Comparison of ENCODE assay signal across 17 cellular contexts in the genomic region with DNA sequence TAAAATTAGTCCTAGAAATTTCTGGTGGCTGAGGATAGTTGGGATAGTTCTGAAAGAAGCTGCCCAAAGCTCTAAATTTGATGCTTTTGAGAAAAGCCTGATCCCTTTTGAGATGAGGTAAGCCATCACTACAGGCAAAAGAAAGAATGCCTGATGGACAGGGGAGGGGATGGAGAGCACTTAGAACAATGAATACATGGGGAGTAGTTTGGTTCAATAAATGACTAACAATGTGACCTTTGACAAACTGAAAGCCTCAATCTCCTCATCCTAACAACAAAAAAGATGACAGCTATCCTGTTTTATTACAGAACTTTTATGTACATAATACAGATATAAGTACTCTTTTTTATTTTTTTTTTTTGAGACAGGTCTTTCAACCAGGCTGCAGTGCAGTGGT. TPM values are rescaled to one million over a fixed set of nuclear protein-coding genes. Genes with fewer than 3 reads are reported as not detected.
DNase-seq lines count a peak whose midpoint lies in the region; ATAC-seq and TF ChIP-seq lines count a peak whose summit lies in the region.
"Had no signal": no experiment of that assay in that cellular context is flagged by ENCODE, and none has a peak within 500 bp of the region (broad histone marks: within the 10 kb centered on the region; RNA-seq: fewer than 3 reads in every experiment).

No MANE protein-coding gene starts in this region.

- H3K4me3 Mint-ChIP-seq in activated CD4-positive, alpha-beta T cell treated with anti-CD3 and anti-CD28 coated beads for 36 hours = no peak overlapping the region
- no peak overlapping the region for H3K4me3 Mint-ChIP-seq in activated naive CD8-positive, alpha-beta T cell treated with anti-CD3 and anti-CD28 coated beads, Interleukin-2, amount 50 U/mL, for 24 hours
- H3K4me3 Mint-ChIP-seq in neural crest cell = no peak overlapping the region
- no peak overlapping the region for H3K4me3 Mint-ChIP-seq in stimulated activated naive CD8-positive, alpha-beta T cell treated with anti-CD3 and anti-CD28 coated beads, Interleukin-15, Interleukin-2, amounts not matched to agents 100 ng/mL and 50 ng/mL, for 24 hours
- H3K4me3 Mint-ChIP-seq in WTC11 = no peak overlapping the region
- H3K4me3 Mint-ChIP-seq: CD8-positive, alpha-beta memory T cell had no signal

- CTCF ChIA-PET in activated CD4-positive, alpha-beta T cell treated with anti-CD3 and anti-CD28 coated beads for 36 hours (lab: Charles Lee) = interaction anchor here (0.6 to 1.2 kb wide), 2 partner anchors 19 to 339 kb away, joined by 3 read pairs; no protein-coding TSS in a partner anchor
- CTCF ChIA-PET in WTC11 (lab: Charles Lee) = interaction anchor here (0.7 kb wide), 1 partner anchor 148 kb away, joined by 3 read pairs; no protein-coding TSS in a partner anchor

- intact Hi-C loops in activated CD4-positive, alpha-beta T cell treated with anti-CD3 and anti-CD28 coated beads for 36 hours (cut with DNase I, micrococcal nuclease) = no loop called here
- intact Hi-C loops in left cardiac atrium (cut with DNase I) = no loop called here

- DNase-seq in activated CD4-positive, alpha-beta T cell treated with anti-CD3 and anti-CD28 coated beads for 36 hours = no peak
- no peak for DNase-seq in activated CD4-positive, alpha-beta T cell treated with anti-CD3 and anti-CD28 coated beads for 48 hours
- DNase-seq in activated naive CD8-positive, alpha-beta T cell treated with anti-CD3 and anti-CD28 coated beads, Interleukin-2, amount 50 U/mL, for 24 hours = no peak
- no peak for DNase-seq in neural crest cell (ENCODE audit: low read depth, low spot score)
- DNase-seq in left cardiac atrium = no peak
- DNase-seq in WTC11 (ENCODE audit: low spot score) = no peak
- DNase-seq: 8988T; CD8-positive, alpha-beta memory T cell; DND-41; KBM-7; MV-4-11; NCI-H1436; NCI-H2081 treated with DMSO at 0.1 percent for 48 hours; NCI-H510A treated with DMSO at 0.1 percent for 48 hours had no signal

- H3K27me3 Mint-ChIP-seq in activated CD4-positive, alpha-beta T cell treated with anti-CD3 and anti-CD28 coated beads for 36 hours = no peaks in the 10 kb centered on the region
- H3K27me3 Mint-ChIP-seq in activated naive CD8-positive, alpha-beta T cell treated with anti-CD3 and anti-CD28 coated beads, Interleukin-2, amount 50 U/mL, for 24 hours = no peaks in the 10 kb centered on the region
- H3K27me3 Mint-ChIP-seq in neural crest cell (ENCODE audit: low read depth) = no peaks in the 10 kb centered on the region
- H3K27me3 Mint-ChIP-seq in stimulated activated naive CD8-positive, alpha-beta T cell treated with anti-CD3 and anti-CD28 coated beads, Interleukin-15, Interleukin-2, amounts not matched to agents 100 ng/mL and 50 ng/mL, for 24 hours = no peaks in the 10 kb centered on the region
- H3K27me3 Mint-ChIP-seq in WTC11 (ENCODE audit: low read depth) = no peaks in the 10 kb centered on the region
- H3K27me3 Mint-ChIP-seq: CD8-positive, alpha-beta memory T cell had no signal

- H3K4me1 Mint-ChIP-seq in activated CD4-positive, alpha-beta T cell treated with anti-CD3 and anti-CD28 coated beads for 36 hours = peaks cover 18% of the 10 kb centered on the region
- peaks cover 21% of the 10 kb centered on the region for H3K4me1 Mint-ChIP-seq in activated naive CD8-positive, alpha-beta T cell treated with anti-CD3 and anti-CD28 coated beads, Interleukin-2, amount 50 U/mL, for 24 hours
- H3K4me1 Mint-ChIP-seq in neural crest cell (peaks cover 12% of the 10 kb centered on the region), WTC11 (no peaks in the 10 kb centered on the region)
- peaks cover 21% of the 10 kb centered on the region for H3K4me1 Mint-ChIP-seq in stimulated activated naive CD8-positive, alpha-beta T cell treated with anti-CD3 and anti-CD28 coated beads, Interleukin-15, Interleukin-2, amounts not matched to agents 100 ng/mL and 50 ng/mL, for 24 hours (ENCODE audit: low read depth)
- H3K4me1 Mint-ChIP-seq: CD8-positive, alpha-beta memory T cell had no signal

- POLR2A ChIA-PET in activated CD4-positive, alpha-beta T cell treated with anti-CD3 and anti-CD28 coated beads for 36 hours (lab: Charles Lee) = interaction anchor here (0.5 kb wide), 1 partner anchor 518 kb away, joined by 4 read pairs; no protein-coding TSS in a partner anchor
- POLR2A ChIA-PET in WTC11 (lab: Charles Lee) = no interaction called here

- peaks cover 48% of the 10 kb centered on the region for H3K36me3 Mint-ChIP-seq in activated CD4-positive, alpha-beta T cell treated with anti-CD3 and anti-CD28 coated beads for 36 hours (ENCODE audit: low read depth)
- peaks cover 54% of the 10 kb centered on the region for H3K36me3 Mint-ChIP-seq in activated naive CD8-positive, alpha-beta T cell treated with anti-CD3 and anti-CD28 coated beads, Interleukin-2, amount 50 U/mL, for 24 hours (ENCODE audit: low read depth)
- H3K36me3 Mint-ChIP-seq in neural crest cell (ENCODE audit: low read depth) (peaks cover 25% of the 10 kb centered on the region), WTC11 (peaks cover 67% of the 10 kb centered on the region)
- peaks cover 72% of the 10 kb centered on the region for H3K36me3 Mint-ChIP-seq in stimulated activated naive CD8-positive, alpha-beta T cell treated with anti-CD3 and anti-CD28 coated beads, Interleukin-15, Interleukin-2, amounts not matched to agents 100 ng/mL and 50 ng/mL, for 24 hours (ENCODE audit: low read depth)

- ATAC-seq in activated CD4-positive, alpha-beta T cell treated with anti-CD3 and anti-CD28 coated beads for 36 hours = peak; percentile 64
- ATAC-seq in activated naive CD8-positive, alpha-beta T cell treated with anti-CD3 and anti-CD28 coated beads, Interleukin-2, amount 50 U/mL, for 24 hours = peak; percentile 55
- no peak for ATAC-seq in left cardiac atrium
- no peak for ATAC-seq in GM18517 (IDR thresholded peaks at IDR 0.05; ENCODE audit: unreplicated experiment)
- ATAC-seq in WTC11 = no peak
- ATAC-seq: Panc1 had no signal

- H3K9me3 Mint-ChIP-seq in activated CD4-positive, alpha-beta T cell treated with anti-CD3 and anti-CD28 coated beads for 36 hours (ENCODE audit: low read depth) = no peaks in the 10 kb centered on the region
- no peaks in the 10 kb centered on the region for H3K9me3 Mint-ChIP-seq in activated naive CD8-positive, alpha-beta T cell treated with anti-CD3 and anti-CD28 coated beads, Interleukin-2, amount 50 U/mL, for 24 hours
- H3K9me3 Mint-ChIP-seq in neural crest cell (no peaks in the 10 kb centered on the region), WTC11 (no peaks in the 10 kb centered on the region)
- H3K9me3 Mint-ChIP-seq in stimulated activated naive CD8-positive, alpha-beta T cell treated with anti-CD3 and anti-CD28 coated beads, Interleukin-15, Interleukin-2, amounts not matched to agents 100 ng/mL and 50 ng/mL, for 24 hours = no peaks in the 10 kb centered on the region
- H3K9me3 Mint-ChIP-seq: CD8-positive, alpha-beta memory T cell had no signal

- H3K27ac Mint-ChIP-seq in activated CD4-positive, alpha-beta T cell treated with anti-CD3 and anti-CD28 coated beads for 36 hours = peak overlapping the region; percentile 72
- H3K27ac Mint-ChIP-seq in activated naive CD8-positive, alpha-beta T cell treated with anti-CD3 and anti-CD28 coated beads, Interleukin-2, amount 50 U/mL, for 24 hours = peak overlapping the region; percentile 70
- H3K27ac Mint-ChIP-seq in neural crest cell (ENCODE audit: unreplicated experiment) (peak overlapping the region; percentile 62), WTC11 (no peak overlapping the region)
- peak overlapping the region; percentile 74 for H3K27ac Mint-ChIP-seq in stimulated activated naive CD8-positive, alpha-beta T cell treated with anti-CD3 and anti-CD28 coated beads, Interleukin-15, Interleukin-2, amounts not matched to agents 100 ng/mL and 50 ng/mL, for 24 hours

- TF ChIP-seq CTCF in neural crest cell (conservative IDR thresholded peaks at IDR 0.05) = no peak
- no peak for TF ChIP-seq CTCF in WTC11 (IDR thresholded peaks at IDR 0.05)

TF ChIP-seq in WTC11, 78 proteins besides CTCF, POLR2A, EP300 and RAD21 (continues in another document):
- no peak for TF ChIP-seq TP53 (CRISPR knock-in tag; IDR thresholded peaks at IDR 0.05)
- TF ChIP-seq, protein P1, sequence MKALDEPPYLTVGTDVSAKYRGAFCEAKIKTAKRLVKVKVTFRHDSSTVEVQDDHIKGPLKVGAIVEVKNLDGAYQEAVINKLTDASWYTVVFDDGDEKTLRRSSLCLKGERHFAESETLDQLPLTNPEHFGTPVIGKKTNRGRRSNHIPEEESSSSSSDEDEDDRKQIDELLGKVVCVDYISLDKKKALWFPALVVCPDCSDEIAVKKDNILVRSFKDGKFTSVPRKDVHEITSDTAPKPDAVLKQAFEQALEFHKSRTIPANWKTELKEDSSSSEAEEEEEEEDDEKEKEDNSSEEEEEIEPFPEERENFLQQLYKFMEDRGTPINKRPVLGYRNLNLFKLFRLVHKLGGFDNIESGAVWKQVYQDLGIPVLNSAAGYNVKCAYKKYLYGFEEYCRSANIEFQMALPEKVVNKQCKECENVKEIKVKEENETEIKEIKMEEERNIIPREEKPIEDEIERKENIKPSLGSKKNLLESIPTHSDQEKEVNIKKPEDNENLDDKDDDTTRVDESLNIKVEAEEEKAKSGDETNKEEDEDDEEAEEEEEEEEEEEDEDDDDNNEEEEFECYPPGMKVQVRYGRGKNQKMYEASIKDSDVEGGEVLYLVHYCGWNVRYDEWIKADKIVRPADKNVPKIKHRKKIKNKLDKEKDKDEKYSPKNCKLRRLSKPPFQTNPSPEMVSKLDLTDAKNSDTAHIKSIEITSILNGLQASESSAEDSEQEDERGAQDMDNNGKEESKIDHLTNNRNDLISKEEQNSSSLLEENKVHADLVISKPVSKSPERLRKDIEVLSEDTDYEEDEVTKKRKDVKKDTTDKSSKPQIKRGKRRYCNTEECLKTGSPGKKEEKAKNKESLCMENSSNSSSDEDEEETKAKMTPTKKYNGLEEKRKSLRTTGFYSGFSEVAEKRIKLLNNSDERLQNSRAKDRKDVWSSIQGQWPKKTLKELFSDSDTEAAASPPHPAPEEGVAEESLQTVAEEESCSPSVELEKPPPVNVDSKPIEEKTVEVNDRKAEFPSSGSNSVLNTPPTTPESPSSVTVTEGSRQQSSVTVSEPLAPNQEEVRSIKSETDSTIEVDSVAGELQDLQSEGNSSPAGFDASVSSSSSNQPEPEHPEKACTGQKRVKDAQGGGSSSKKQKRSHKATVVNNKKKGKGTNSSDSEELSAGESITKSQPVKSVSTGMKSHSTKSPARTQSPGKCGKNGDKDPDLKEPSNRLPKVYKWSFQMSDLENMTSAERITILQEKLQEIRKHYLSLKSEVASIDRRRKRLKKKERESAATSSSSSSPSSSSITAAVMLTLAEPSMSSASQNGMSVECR (CRISPR knock-in tag; IDR thresholded peaks at IDR 0.05; ENCODE audit: borderline replicate concordance) = no peak
- no peak for TF ChIP-seq SOX15 (CRISPR knock-in tag; IDR thresholded peaks at IDR 0.05)
- TF ChIP-seq NR3C1 (CRISPR knock-in tag; conservative IDR thresholded peaks at IDR 0.05; ENCODE audit: low read depth) = no peak

RNA-seq across cellular contexts. Expression of a gene that starts 42.7 kb away (rescaled TPM):
- total RNA-seq in activated CD4-positive, alpha-beta T cell treated with anti-CD3 and anti-CD28 coated beads for 36 hours = 10 to 100 TPM; 31.0 to 36.1 TPM
- total RNA-seq in neural crest cell = 30.0 and 35.2 TPM in 2 replicates
- 10 to 100 TPM; 40.0 to 65.1 TPM for total RNA-seq in left cardiac atrium
- 65.5 to 75.5 TPM (median 74.6 TPM) in 3 replicates for total RNA-seq in WTC11 (2021)

Comparison
In these comparisons a context has a peak if more than half of its experiments do, and no peak if none do; other contexts are left out.
1. ATAC-seq: peak in activated CD4-positive, alpha-beta T cell treated with anti-CD3 and anti-CD28 coated beads for 36 hours (single experiment) and activated naive CD8-positive, alpha-beta T cell treated with anti-CD3 and anti-CD28 coated beads, Interleukin-2, amount 50 U/mL, for 24 hours (single experiment); none in left cardiac atrium (0 of 2), GM18517 (single experiment) and WTC11 (single experiment).